Comparison of ENCODE assay signal across 7 cellular contexts in the genomic region with DNA sequence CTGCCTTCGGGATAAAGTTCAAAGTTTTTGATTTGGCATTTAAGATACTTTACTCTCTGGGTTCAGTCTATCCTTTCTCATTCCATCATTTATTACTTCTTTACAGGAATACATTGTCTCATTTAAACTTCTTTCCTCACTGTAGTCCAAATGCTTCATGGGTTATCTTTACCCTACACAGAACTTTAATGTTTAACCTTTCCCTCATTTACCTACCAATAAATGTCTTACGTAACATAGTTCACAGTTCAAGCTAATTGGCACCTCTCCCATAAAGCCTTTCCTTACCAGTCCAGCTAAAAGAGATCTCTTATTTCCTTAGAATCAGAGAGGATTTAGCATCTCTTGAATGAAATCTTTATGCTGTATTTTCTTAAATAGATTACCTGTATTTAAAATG.
"Had no signal": no experiment of that assay in that cellular context is flagged by ENCODE, and none has a peak within 500 bp of the region (broad histone marks: within the 10 kb centered on the region; RNA-seq: fewer than 3 reads in every experiment).

No MANE protein-coding gene starts in this region.

- H2AFZ ChIP-seq: GM23338 had no signal

- FAIRE-seq: H1, H54 had no signal

- DNase-seq: H9, HCEC 1CT, IMR-90 had no signal

- H3K4me2 ChIP-seq: GM23338 had no signal

- H3K27ac ChIP-seq: HL-60 had no signal

- H3K4me3 ChIP-seq: GM23338 had no signal

- ATAC-seq: GM23338 had no signal
